ENCODE assay signal across 8 cellular contexts in genomic region chr1:51878307-51878615, GRCh38. TPM values are rescaled to one million over a fixed set of nuclear protein-coding genes. Genes with fewer than 3 reads are reported as not detected.
DNase-seq lines count a peak whose midpoint lies in the region; ATAC-seq and TF ChIP-seq lines count a peak whose summit lies in the region.

No MANE protein-coding gene starts in this region.

- H3K4me2 ChIP-seq in HCT116 (ENCODE audit: low read length) = peak overlapping the region; percentile 96

- no peaks in the 10 kb centered on the region for H3K36me3 ChIP-seq in HCT116 (ENCODE audit: control insufficient read depth in 1 of 2, insufficient read depth in 2 of 2, low read length in 2 of 2)
- H3K36me3 ChIP-seq in right lobe of liver = no peaks in the 10 kb centered on the region

- H3K27ac ChIP-seq in HCT116 (ENCODE audit: low read depth, low read length) = peak overlapping the region; percentile 89
- H3K27ac ChIP-seq in right lobe of liver = peak overlapping the region; percentile 86 to 98 (median 91)

- no peaks in the 10 kb centered on the region for H4K20me1 ChIP-seq in HCT116 (ENCODE audit: insufficient read depth)

- intact Hi-C loops in HCT116 (cut with micrococcal nuclease) (no loop called here), right lobe of liver (cut with DNase I) (loop anchor here in 1 of 2 donors (10.0 kb wide), 1 partner anchor 63 kb away; no protein-coding TSS in a partner anchor)

- peak overlapping the region; percentile 92 for H3K4me3 ChIP-seq in AG09309 (ENCODE audit: control insufficient read depth, low read depth, low read length)
- H3K4me3 ChIP-seq in HCT116 (replicated peaks in 1 of 2; ENCODE audit: low read depth in 1 of 2, low read length in 2 of 2) = peak overlapping the region; percentile 74 to 80
- H3K4me3 ChIP-seq in right lobe of liver = peak overlapping the region; percentile 58 to 98 (median 97)

- CTCF ChIA-PET in HCT116 (lab: Charles Lee) = no interaction called here

- WGBS in right lobe of liver (ENCODE audit: insufficient coverage, low coverage, low lambda C conversion rate, missing lambda C conversion rate) = 0% methylated on average over 17 of the region's 17 CpGs

- TF ChIP-seq CTCF in AG09309 (IDR thresholded peaks at IDR 0.05; ENCODE audit: control insufficient read depth, insufficient read depth, low read depth, low read length, missing control alignments) = no peak
- no peak for TF ChIP-seq CTCF in HCT116 (IDR thresholded peaks at IDR 0.05 in 2 of 3, conservative IDR thresholded peaks at IDR 0.05 in 1 of 3; ENCODE audit: borderline replicate concordance in 1 of 3, insufficient read depth in 1 of 3, low read depth in 2 of 3, low read length in 2 of 3)
- TF ChIP-seq CTCF in right lobe of liver (IDR thresholded peaks at IDR 0.05) = no peak

- DNase-seq in AG09309 (ENCODE audit: low read depth) (no peak), HCT116 (ENCODE audit: low read depth, low spot score) (no peak), right lobe of liver (no peak), NCI-H510A treated with DMSO at 0.1 percent for 48 hours (lab: John Stamatoyannopoulos, UW) (no peak), NOMO-1 (lab: John Stamatoyannopoulos, UW; ENCODE audit: unreplicated experiment in 2 of 2) (no peak)
- no peak for DNase-seq in central memory CD4-positive, alpha-beta T cell

- no peak for TF ChIP-seq RAD21 in HCT116 (IDR thresholded peaks at IDR 0.05; ENCODE audit: low read depth)

- H3K79me2 ChIP-seq in HCT116 (ENCODE audit: insufficient read depth, low read length) = peaks cover 52% of the 10 kb centered on the region

- H3K9me3 ChIP-seq in HCT116 (ENCODE audit: control insufficient read depth in 1 of 2, insufficient read depth in 1 of 2, low read depth in 1 of 2, low read length in 2 of 2) (no peaks in the 10 kb centered on the region), right lobe of liver (no peaks in the 10 kb centered on the region)

- TF ChIP-seq POLR2A in HCT116 (IDR thresholded peaks at IDR 0.05; ENCODE audit: borderline replicate concordance, extremely low read depth, insufficient read depth, insufficient read length) (no peak), right lobe of liver (IDR thresholded peaks at IDR 0.05) (no peak)

- no peaks in the 10 kb centered on the region for H3K9me2 ChIP-seq in HCT116 (ENCODE audit: insufficient read depth)

- RAD21 ChIA-PET in HCT116 (lab: Charles Lee; ENCODE audit: low non-redundant PET in 1 of 2, low total read pairs in 2 of 2, uncharacterized antibody in 2 of 2, unreplicated experiment in 2 of 2) = no interaction called here

- POLR2A ChIA-PET in HCT116 (lab: Charles Lee) = no interaction called here

- H3K4me1 ChIP-seq in HCT116 (ENCODE audit: control insufficient read depth in 1 of 2, insufficient read depth in 2 of 2, low read length in 2 of 2) (peaks cover 9 to 20% of the 10 kb centered on the region in 2 experiments; a peak in 3 of 4 replicates), right lobe of liver (peaks cover 0 to 28% (median 6%) of the 10 kb centered on the region in 4 donors)

- no peaks in the 10 kb centered on the region for H3K27me3 ChIP-seq in HCT116 (ENCODE audit: insufficient read depth, low read length)
- no peaks in the 10 kb centered on the region for H3K27me3 ChIP-seq in right lobe of liver

- H3K9ac ChIP-seq in HCT116 (ENCODE audit: low read length) = peak overlapping the region; percentile 100

- BruUV-seq in HCT116 (replicated peaks; lab: Mats Ljungman, UMichigan) = no TSS peak

- no peak overlapping the region for H2AFZ ChIP-seq in HCT116 (ENCODE audit: low read depth, low read length, poor library complexity, severe bottlenecking)

- peak; percentile 24 for ATAC-seq in HCT116
- ATAC-seq in SK-N-SH treated with all-trans-retinoic acid at 6 μM for 48 hours = peak; percentile 54
- peak in 2 of 4 donors; percentile 22 to 27 for ATAC-seq in right lobe of liver
- no peak for ATAC-seq in GM18861 (IDR thresholded peaks at IDR 0.05; ENCODE audit: unreplicated experiment)

TF ChIP-seq in HCT116, 20 proteins besides CTCF, POLR2A, EP300 and RAD21:
- no peak for TF ChIP-seq EZH2 (IDR thresholded peaks at IDR 0.05)
- TF ChIP-seq FOSL1 (IDR thresholded peaks at IDR 0.05; ENCODE audit: low read depth) = no peak

TF ChIP-seq in SK-N-SH treated with all-trans-retinoic acid at 6 μM for 48 hours, 23 proteins besides CTCF, POLR2A, EP300 and RAD21:
- TF ChIP-seq CSDC2 (CRISPR knock-in tag; IDR thresholded peaks at IDR 0.05) (no peak), OSR1 (CRISPR knock-in tag; IDR thresholded peaks at IDR 0.05) (no peak), ISL1 (CRISPR knock-in tag; IDR thresholded peaks at IDR 0.05) (no peak), ZFP3 (CRISPR knock-in tag; IDR thresholded peaks at IDR 0.05) (no peak), ZC3H10 (CRISPR knock-in tag; IDR thresholded peaks at IDR 0.05) (no peak), TOX (CRISPR knock-in tag; IDR thresholded peaks at IDR 0.05; ENCODE audit: borderline replicate concordance) (no peak), TSHZ2 (CRISPR knock-in tag; IDR thresholded peaks at IDR 0.05) (no peak), TCF4 (CRISPR knock-in tag; IDR thresholded peaks at IDR 0.05; ENCODE audit: borderline replicate concordance) (no peak), ZNF565 (CRISPR knock-in tag; conservative IDR thresholded peaks at IDR 0.05; ENCODE audit: low read depth) (no peak)

RNA-seq across cellular contexts. Expression of gene NRDC, which starts 0.3 kb away (rescaled TPM):
- total RNA-seq in HCT116 (2021; ENCODE audit: unreplicated experiment) (182 TPM), right lobe of liver (10 to 100 TPM; 57.9 to 88.0 (median 84.4) TPM)
- polyA plus RNA-seq in HCT116 (2012) = 145 and 176 TPM in 2 replicates
